Comparison of ENCODE assay signal across 8 cellular contexts in the genomic region with DNA sequence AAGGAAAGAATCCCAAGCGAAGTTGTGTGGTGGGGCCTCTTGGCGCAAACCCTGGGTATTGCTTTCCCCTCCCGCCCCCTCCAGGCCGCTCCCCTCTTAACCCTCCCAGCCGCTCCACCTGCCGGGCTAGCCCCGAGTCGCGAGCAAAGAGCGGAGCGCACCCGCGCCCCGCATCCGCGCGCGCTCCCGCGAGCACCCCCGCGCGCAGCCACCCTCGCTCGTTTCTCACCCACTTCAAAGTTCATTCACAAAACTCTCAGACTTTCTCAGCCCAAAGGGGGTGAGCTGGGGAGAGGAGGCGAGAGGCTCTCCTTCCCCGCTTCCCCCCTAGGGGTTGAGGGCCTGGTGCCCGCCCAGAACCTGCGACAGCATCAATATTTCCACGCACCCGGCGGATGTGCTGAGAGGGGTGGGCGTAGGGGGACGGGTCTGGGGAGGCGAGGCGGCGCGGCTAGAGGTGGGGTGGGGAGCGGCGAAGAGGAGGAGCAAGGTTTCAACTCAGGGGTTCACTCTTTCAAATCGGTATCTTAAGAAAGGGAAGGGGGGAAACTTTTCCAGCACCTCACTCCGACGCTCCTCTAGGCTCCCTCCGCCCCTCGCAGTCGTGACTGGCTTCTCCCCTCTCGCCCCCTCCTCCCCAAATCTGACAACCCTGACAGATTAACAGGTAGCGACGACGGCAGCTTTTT. TPM values are rescaled to one million over a fixed set of nuclear protein-coding genes. Genes with fewer than 3 reads are reported as not detected.
DNase-seq lines count a peak whose midpoint lies in the region; ATAC-seq and TF ChIP-seq lines count a peak whose summit lies in the region.

No MANE protein-coding gene starts in this region.

- ATAC-seq in HG03280 (IDR thresholded peaks at IDR 0.05; ENCODE audit: unreplicated experiment) (no peak), GM18502 (IDR thresholded peaks at IDR 0.05; ENCODE audit: poor library complexity, unreplicated experiment) (no peak)

- H3K27ac ChIP-seq in ascending aorta (peak overlapping the region; percentile 94 to 97), iPS DF 6.9 (ENCODE audit: low read length) (no peak overlapping the region)

- H3K4me1 ChIP-seq in ascending aorta (peaks cover 0 to 4% of the 10 kb centered on the region in 2 donors), iPS DF 6.9 (ENCODE audit: control insufficient read depth, insufficient read depth, low read length) (no peaks in the 10 kb centered on the region)

- H3K9me3 ChIP-seq in ascending aorta, result no peaks in the 10 kb centered on the region
- no peaks in the 10 kb centered on the region for H3K9me3 ChIP-seq in iPS DF 6.9 (ENCODE audit: control insufficient read depth, insufficient read depth, low read length)

- DNase-seq in DMS 273 (lab: John Stamatoyannopoulos, UW; ENCODE audit: unreplicated experiment) (peak; percentile 95), NCI-H1092 (lab: John Stamatoyannopoulos, UW) (peak; percentile 88), T-helper 9 cell (peak; percentile 66), ascending aorta (ENCODE audit: low spot score in 2 of 2) (peak in 1 of 2 donors; percentile 75), iPS DF 6.9 (ENCODE audit: low read depth, low spot score) (no peak), skeletal muscle cell (ENCODE audit: low read depth) (no peak)

- peak; percentile 14 to 35 (median 18) for TF ChIP-seq CTCF in ascending aorta (IDR thresholded peaks at IDR 0.05)

- intact Hi-C loops in ascending aorta (cut with DNase I), result loop anchor here (1.0 to 10.0 kb wide), 8 partner anchors 65 to 1137 kb away; a partner anchor contains a TSS

- H3K4me3 ChIP-seq in ascending aorta, result peak overlapping the region; percentile 79 to 91
- peak overlapping the region; percentile 69; the same call in 1 of the 2 replicates for H3K4me3 ChIP-seq in iPS DF 6.9 (ENCODE audit: low read length)
- H3K4me3 ChIP-seq in skeletal muscle cell (ENCODE audit: low read depth, low read length), result peak overlapping the region; percentile 81

- no peaks in the 10 kb centered on the region for H3K36me3 ChIP-seq in ascending aorta
- H3K36me3 ChIP-seq in iPS DF 6.9 (ENCODE audit: control insufficient read depth, insufficient read depth, low read length), result no peaks in the 10 kb centered on the region

- no peaks in the 10 kb centered on the region for H3K27me3 ChIP-seq in ascending aorta
- H3K27me3 ChIP-seq in iPS DF 6.9 (ENCODE audit: control insufficient read depth, insufficient read depth, low read length), result no peaks in the 10 kb centered on the region

- WGBS in iPS DF 6.9 (ENCODE audit: insufficient coverage, insufficient read length), result no CpG with 5 or more reads among the region's 50 CpGs

RNA-seq across cellular contexts. Expression of a gene that starts 1.8 kb away (rescaled TPM):
- total RNA-seq in ascending aorta, result 4.7 TPM

Comparison
In these comparisons a context has a peak if more than half of its experiments do, and no peak if none do; other contexts are left out.
1. DNase-seq: peak in DMS 273 (single experiment), NCI-H1092 (single experiment) and T-helper 9 cell (single experiment); none in iPS DF 6.9 (single experiment) and skeletal muscle cell (single experiment).
2. Peak in every context shown above with its lines, with median percentiles within 50 percentile points of each other: H3K4me3 ChIP-seq.